24 cellular contexts compared by ENCODE assay signal in the genomic region with DNA sequence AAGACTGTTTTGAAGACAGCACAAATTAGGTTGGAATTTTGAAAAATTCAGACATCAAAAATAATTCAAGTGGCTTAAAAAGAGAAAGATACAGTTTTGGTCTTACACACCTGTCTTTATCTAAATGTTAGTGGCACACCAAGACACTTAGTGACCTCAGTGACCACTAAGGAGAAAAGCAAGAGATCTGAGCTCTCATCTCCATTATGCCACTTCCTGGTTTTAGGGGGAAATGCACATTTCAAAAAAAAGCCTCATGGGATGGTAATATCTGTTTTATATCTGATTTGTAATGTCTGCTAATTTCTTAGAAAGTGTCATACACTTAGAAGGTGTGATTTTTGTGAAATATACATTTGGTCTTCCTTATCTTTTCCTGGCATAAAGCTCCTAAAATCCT.
"Had no signal": no experiment of that assay in that cellular context is flagged by ENCODE, and none has a peak within 500 bp of the region (broad histone marks: within the 10 kb centered on the region; RNA-seq: fewer than 3 reads in every experiment).

No MANE protein-coding gene starts in this region.

- DNase-seq: activated B cell treated with CpG ODN at 0.5 μM for 24 hours; activated CD4-positive, alpha-beta T cell treated with anti-CD3 and anti-CD28 coated beads for 4 hours; activated CD4-positive, alpha-beta T cell treated with anti-CD3 and anti-CD28 coated beads, Interleukin-2, amount 50 U/mL, for 48 hours; activated CD8-positive, alpha-beta memory T cell treated with anti-CD3 and anti-CD28 coated beads, Interleukin-2, amount 50 U/mL, for 48 hours; activated naive CD4-positive, alpha-beta T cell treated with Interleukin-2 at 50 U/mL for 16 hours; activated naive CD8-positive, alpha-beta T cell treated with anti-CD3 and anti-CD28 coated beads for 36 hours; activated T-cell treated with anti-CD3 and anti-CD28 coated beads, Interleukin-2, amount 50 U/mL, for 48 hours; amniotic stem cell; colonic mucosa; dorsolateral prefrontal cortex; effector memory CD8-positive, alpha-beta T cell; foreskin melanocyte; glutamatergic neuron; hippocampal formation; left ventricle myocardium inferior; naive thymus-derived CD4-positive, alpha-beta T cell; posterior cingulate gyrus; right lobe of liver; small intestine; stimulated activated CD4-positive, alpha-beta T cell treated with anti-CD3 and anti-CD28 coated beads, Interleukin-15, amount 100 ng/mL, for 24 hours; stimulated activated CD8-positive, alpha-beta memory T cell treated with anti-CD3 and anti-CD28 coated beads, Interleukin-4, amount 100 ng/mL, for 48 hours; stimulated activated naive B cell treated with anti-CD40 and anti-IgM and Interleukin-4, amounts not matched to agents 10 μg/mL and 1 μg/mL and 100 μg/mL, for 72 hours; transverse colon; uterus had no signal
